In the genomic region with DNA sequence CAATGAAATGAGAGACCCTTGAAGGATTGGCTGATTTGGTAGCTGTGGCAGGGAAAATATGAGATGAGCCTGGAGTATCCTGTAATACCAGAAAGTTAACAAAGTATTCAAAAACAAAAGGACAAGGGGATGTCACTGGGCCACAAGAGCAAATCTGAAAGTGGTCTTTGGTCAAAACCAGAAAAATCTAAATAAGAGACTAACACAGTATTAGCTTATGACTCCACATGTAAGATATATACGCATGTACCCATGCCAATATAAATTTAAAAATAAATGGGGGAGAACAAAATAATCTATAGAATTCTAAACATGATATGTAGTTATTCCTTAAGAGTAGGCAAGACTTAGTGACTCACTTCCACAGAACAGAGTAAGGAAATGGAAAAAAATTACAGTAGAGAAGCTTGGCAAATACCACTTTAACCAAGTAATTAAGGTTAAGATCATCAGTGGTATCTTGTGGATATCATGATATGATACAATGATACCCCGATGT, we compare ENCODE assay signal across 25 cellular contexts. TPM values are rescaled to one million over a fixed set of nuclear protein-coding genes. Genes with fewer than 3 reads are reported as not detected.
DNase-seq lines count a peak whose midpoint lies in the region; ATAC-seq, FAIRE-seq and TF ChIP-seq lines count a peak whose summit lies in the region.
"Had no signal": no experiment of that assay in that cellular context is flagged by ENCODE, and none has a peak within 500 bp of the region (broad histone marks: within the 10 kb centered on the region; RNA-seq: fewer than 3 reads in every experiment).

No MANE protein-coding gene starts in this region.

- H2AFZ ChIP-seq in HepG2 (ENCODE audit: low read length) = no peak overlapping the region

- no peaks in the 10 kb centered on the region for H3K27me3 ChIP-seq in HepG2 (ENCODE audit: control insufficient read depth in 1 of 2, insufficient read depth in 2 of 2, low read length in 2 of 2)
- H3K27me3 ChIP-seq: BLaER1 treated with 17β-estradiol and CSF1 and Interleukin-3, amounts not matched to agents 10 nM and 100 nM had no signal

- POLR2A ChIA-PET in HepG2 (lab: Yijun Ruan, JAX) = no interaction called here

- no peak for FAIRE-seq in HepG2 (lab: Jason Lieb, UNC)
- FAIRE-seq: GM12878, K562 had no signal

- DNase-seq in activated T-cell treated with anti-CD3 and anti-CD28 coated beads, Interleukin-2, amount 50 U/mL, for 72 hours = no peak
- DNase-seq in activated T-cell treated with anti-CD3 and anti-CD28 coated beads for 4 hours (no peak), T-helper 17 cell (no peak), NCI-H2029 (lab: John Stamatoyannopoulos, UW) (no peak), HepG2 (ENCODE audit: low spot score) (no peak), ecto neural progenitor cell (ENCODE audit: low spot score) (no peak)
- DNase-seq in activated naive CD8-positive, alpha-beta T cell treated with anti-CD3 and anti-CD28 coated beads, Interleukin-2, amount 50 U/mL, for 24 hours = no peak
- DNase-seq in stimulated activated effector memory CD8-positive, alpha-beta T cell treated with anti-CD3 and anti-CD28 coated beads, Interleukin-12 subunit alpha, Interleukin-12 subunit beta, amount 100 ng/mL, for 72 hours (ENCODE audit: low spot score in 2 of 2) = no peak
- DNase-seq: Caco-2; CD4-positive, alpha-beta memory T cell; DMS 273 treated with DMSO at 0.1 percent for 48 hours; DMS79 treated with DMSO at 0.1 percent for 48 hours; H7; MM.1S; NCI-H1048; NCI-H1436; NCI-H187 treated with DMSO at 0.1 percent for 48 hours; NCI-H226; NCI-H510A treated with DMSO at 0.1 percent for 48 hours; NCI-H748 treated with DMSO at 0.1 percent for 48 hours; SIG-M5 had no signal

- in situ Hi-C loops in HepG2 (cut with HindIII; ENCODE audit: extremely low pct_ligation_motif_present, low pct_unique_long_range_greater_than_20kb) = no loop called here

- no peak overlapping the region for H3K27ac ChIP-seq in HepG2 (ENCODE audit: extremely low read length, insufficient read depth, low read length)
- H3K27ac ChIP-seq: BLaER1 treated with 17β-estradiol and CSF1 and Interleukin-3, amounts not matched to agents 10 nM and 100 nM had no signal

- H3K4me3 Mint-ChIP-seq in activated T-cell treated with anti-CD3 and anti-CD28 coated beads, Interleukin-2, amount 50 U/mL, for 72 hours = peak overlapping the region; percentile 2 to 18
- no peak overlapping the region for H3K4me3 Mint-ChIP-seq in T-helper 17 cell
- no peak overlapping the region for H3K4me3 Mint-ChIP-seq in activated naive CD8-positive, alpha-beta T cell treated with anti-CD3 and anti-CD28 coated beads, Interleukin-2, amount 50 U/mL, for 24 hours
- peak overlapping the region; percentile 8 for H3K4me3 Mint-ChIP-seq in stimulated activated effector memory CD8-positive, alpha-beta T cell treated with anti-CD3 and anti-CD28 coated beads, Interleukin-12 subunit alpha, Interleukin-12 subunit beta, amount 100 ng/mL, for 72 hours

- CTCF ChIA-PET in HepG2 (lab: Yijun Ruan, JAX; ENCODE audit: low intra/inter-chr PET ratio, low total read pairs) = no interaction called here

- peaks cover 8 to 16% of the 10 kb centered on the region in 2 donors for H3K9me3 Mint-ChIP-seq in activated T-cell treated with anti-CD3 and anti-CD28 coated beads, Interleukin-2, amount 50 U/mL, for 72 hours
- peaks cover 26% of the 10 kb centered on the region for H3K9me3 Mint-ChIP-seq in activated naive CD8-positive, alpha-beta T cell treated with anti-CD3 and anti-CD28 coated beads, Interleukin-2, amount 50 U/mL, for 24 hours
- H3K9me3 Mint-ChIP-seq in stimulated activated effector memory CD8-positive, alpha-beta T cell treated with anti-CD3 and anti-CD28 coated beads, Interleukin-12 subunit alpha, Interleukin-12 subunit beta, amount 100 ng/mL, for 72 hours = peaks cover 21% of the 10 kb centered on the region

- no peak for TF ChIP-seq CTCF in HepG2 (CRISPR knock-in tag; IDR thresholded peaks at IDR 0.05)

- intact Hi-C loops in HepG2 (cut with micrococcal nuclease; ENCODE audit: unreplicated experiment) = no loop called here

- peaks cover 7% of the 10 kb centered on the region for H3K4me1 ChIP-seq in HepG2 (ENCODE audit: insufficient read depth, low read length)
- H3K4me1 ChIP-seq: BLaER1 treated with 17β-estradiol and CSF1 and Interleukin-3, amounts not matched to agents 10 nM and 100 nM; Caco-2 had no signal

- TF ChIP-seq POLR2A in HepG2 (IDR thresholded peaks at IDR 0.05; ENCODE audit: insufficient read depth in 1 of 2, low read depth in 2 of 2, low read length in 2 of 2) = no peak

- peak overlapping the region; percentile 90 for H3K27ac Mint-ChIP-seq in activated T-cell treated with anti-CD3 and anti-CD28 coated beads, Interleukin-2, amount 50 U/mL, for 72 hours
- H3K27ac Mint-ChIP-seq in T-helper 17 cell = peak overlapping the region; percentile 49
- peak overlapping the region; percentile 79 for H3K27ac Mint-ChIP-seq in activated naive CD8-positive, alpha-beta T cell treated with anti-CD3 and anti-CD28 coated beads, Interleukin-2, amount 50 U/mL, for 24 hours
- H3K27ac Mint-ChIP-seq in stimulated activated effector memory CD8-positive, alpha-beta T cell treated with anti-CD3 and anti-CD28 coated beads, Interleukin-12 subunit alpha, Interleukin-12 subunit beta, amount 100 ng/mL, for 72 hours = peak overlapping the region; percentile 26
- H3K27ac Mint-ChIP-seq: CD4-positive, alpha-beta memory T cell had no signal

- H4K20me1 ChIP-seq in HepG2 (ENCODE audit: insufficient read depth, low read length) = no peaks in the 10 kb centered on the region

- no peaks in the 10 kb centered on the region for H3K79me2 ChIP-seq in HepG2 (ENCODE audit: insufficient read depth, low read length)

- H3K4me2 ChIP-seq in HepG2 (ENCODE audit: low read depth, low read length) = no peak overlapping the region
- H3K4me2 ChIP-seq: BLaER1 treated with 17β-estradiol and CSF1 and Interleukin-3, amounts not matched to agents 10 nM and 100 nM had no signal

- H3K4me3 ChIP-seq in HepG2 (replicated peaks in 1 of 3; ENCODE audit: insufficient read depth in 1 of 3, low read depth in 2 of 3, low read length in 3 of 3) = no peak overlapping the region
- H3K4me3 ChIP-seq: BLaER1 treated with 17β-estradiol and CSF1 and Interleukin-3, amounts not matched to agents 10 nM and 100 nM; GM12878; K562 had no signal

- no peaks in the 10 kb centered on the region for H3K36me3 ChIP-seq in HepG2 (replicated peaks in 1 of 2; ENCODE audit: control insufficient read depth in 1 of 2, insufficient read depth in 2 of 2, low read length in 2 of 2)

- ATAC-seq in activated T-cell treated with anti-CD3 and anti-CD28 coated beads, Interleukin-2, amount 50 U/mL, for 72 hours (replicated peaks in 1 of 2) = peak; percentile 24 to 47
- no peak for ATAC-seq in T-helper 17 cell
- peak; percentile 71 for ATAC-seq in activated naive CD8-positive, alpha-beta T cell treated with anti-CD3 and anti-CD28 coated beads, Interleukin-2, amount 50 U/mL, for 24 hours
- ATAC-seq in stimulated activated effector memory CD8-positive, alpha-beta T cell treated with anti-CD3 and anti-CD28 coated beads, Interleukin-12 subunit alpha, Interleukin-12 subunit beta, amount 100 ng/mL, for 72 hours = peak; percentile 61
- no peak for ATAC-seq in HepG2
- ATAC-seq: GM12878, K562, Panc1 had no signal

- no peaks in the 10 kb centered on the region for H3K9me3 ChIP-seq in T-helper 17 cell (ENCODE audit: control insufficient read depth, low read length, poor library complexity, severe bottlenecking)
- H3K9me3 ChIP-seq in HepG2 (ENCODE audit: low read length) = peaks cover 15% of the 10 kb centered on the region

- 56% methylated on average over 2 of the region's 2 CpGs for WGBS in HepG2 (ENCODE audit: low lambda C conversion rate)

- no peak overlapping the region for H3K9ac ChIP-seq in HepG2 (ENCODE audit: insufficient read depth, low read depth, low read length)
- H3K9ac ChIP-seq: BLaER1 treated with 17β-estradiol and CSF1 and Interleukin-3, amounts not matched to agents 10 nM and 100 nM had no signal

- H3K4me1 Mint-ChIP-seq in activated T-cell treated with anti-CD3 and anti-CD28 coated beads, Interleukin-2, amount 50 U/mL, for 72 hours (ENCODE audit: low read depth) = peaks cover 67% of the 10 kb centered on the region
- peaks cover 27% of the 10 kb centered on the region for H3K4me1 Mint-ChIP-seq in T-helper 17 cell
- peaks cover 85% of the 10 kb centered on the region for H3K4me1 Mint-ChIP-seq in activated naive CD8-positive, alpha-beta T cell treated with anti-CD3 and anti-CD28 coated beads, Interleukin-2, amount 50 U/mL, for 24 hours
- H3K4me1 Mint-ChIP-seq in stimulated activated effector memory CD8-positive, alpha-beta T cell treated with anti-CD3 and anti-CD28 coated beads, Interleukin-12 subunit alpha, Interleukin-12 subunit beta, amount 100 ng/mL, for 72 hours = peaks cover 77% of the 10 kb centered on the region

- BruUV-seq in HepG2 (replicated peaks; lab: Mats Ljungman, UMichigan) = no TSS peak

- TF ChIP-seq EP300 in HepG2 (IDR thresholded peaks at IDR 0.05; ENCODE audit: low read depth in 2 of 2, low read length in 2 of 2) = no peak
- TF ChIP-seq EP300 in HepG2 (CRISPR knock-in tag; IDR thresholded peaks at IDR 0.05; ENCODE audit: borderline replicate concordance) = no peak

- no peaks in the 10 kb centered on the region for H3K27me3 Mint-ChIP-seq in activated T-cell treated with anti-CD3 and anti-CD28 coated beads, Interleukin-2, amount 50 U/mL, for 72 hours (ENCODE audit: low read depth)
- no peaks in the 10 kb centered on the region for H3K27me3 Mint-ChIP-seq in T-helper 17 cell
- H3K27me3 Mint-ChIP-seq in activated naive CD8-positive, alpha-beta T cell treated with anti-CD3 and anti-CD28 coated beads, Interleukin-2, amount 50 U/mL, for 24 hours = no peaks in the 10 kb centered on the region
- H3K27me3 Mint-ChIP-seq: CD4-positive, alpha-beta memory T cell had no signal

- peaks cover 17 to 37% of the 10 kb centered on the region in 2 donors for H3K36me3 Mint-ChIP-seq in activated T-cell treated with anti-CD3 and anti-CD28 coated beads, Interleukin-2, amount 50 U/mL, for 72 hours (ENCODE audit: insufficient read depth in 2 of 2)
- peaks cover 10% of the 10 kb centered on the region for H3K36me3 Mint-ChIP-seq in T-helper 17 cell (ENCODE audit: low read depth)
- H3K36me3 Mint-ChIP-seq in activated naive CD8-positive, alpha-beta T cell treated with anti-CD3 and anti-CD28 coated beads, Interleukin-2, amount 50 U/mL, for 24 hours (ENCODE audit: low read depth) = peaks cover 38% of the 10 kb centered on the region
- peaks cover 13% of the 10 kb centered on the region for H3K36me3 Mint-ChIP-seq in stimulated activated effector memory CD8-positive, alpha-beta T cell treated with anti-CD3 and anti-CD28 coated beads, Interleukin-12 subunit alpha, Interleukin-12 subunit beta, amount 100 ng/mL, for 72 hours

- TF ChIP-seq RAD21 in HepG2 (CRISPR knock-in tag; IDR thresholded peaks at IDR 0.05) = no peak

RNA-seq across cellular contexts. Expression of a gene that starts 16.9 kb away (rescaled TPM):
- total RNA-seq in activated T-cell treated with anti-CD3 and anti-CD28 coated beads, Interleukin-2, amount 50 U/mL, for 72 hours = 10 to 100 TPM; 32.0 to 42.1 TPM
- total RNA-seq in T-helper 17 cell = 10 to 100 TPM; 88.9 to 97.6 TPM
- 0.66 and 1.2 TPM in 2 replicates for total RNA-seq in HepG2 (2016; rRNA removed; fragmentation: Illumina TruSeq; extraction: Trizol)
- total RNA-seq in HepG2 (2016; cell fraction: cytosol; rRNA removed; fragmentation: Illumina TruSeq; extraction: Trizol; ENCODE audit: low read depth) = 0.35 and 0.40 TPM in 2 replicates
- total RNA-seq in HepG2 (2016; cell fraction: insoluble cytoplasmic fraction; rRNA removed; fragmentation: Illumina TruSeq; extraction: Trizol) = 0.63 and 0.85 TPM in 2 replicates
- 0.19 and 0.24 TPM in 2 replicates for total RNA-seq in HepG2 (2016; cell fraction: membrane; rRNA removed; fragmentation: Illumina TruSeq; extraction: Trizol)
- 1.3 and 1.4 TPM in 2 replicates for total RNA-seq in HepG2 (2016; cell fraction: nucleus; rRNA removed; fragmentation: Illumina TruSeq; extraction: Trizol)
- 1.0 and 1.5 TPM in 2 replicates for polyA plus RNA-seq in HepG2 (2011; rRNA removed)
- 0.38 and 0.64 TPM in 2 replicates for polyA plus RNA-seq in HepG2 (2011; cell fraction: cytosol; rRNA removed)
- 1.6 and 1.8 TPM in 2 replicates for polyA plus RNA-seq in HepG2 (2011; cell fraction: nucleus; rRNA removed)
- polyA plus RNA-seq in HepG2 (2012) = 1.9 and 4.0 TPM in 2 replicates
- 0.11 and 0.14 TPM in 2 replicates for polyA plus RNA-seq in HepG2 (2016; cell fraction: cytosol; fragmentation: Illumina TruSeq; extraction: Trizol; ENCODE audit: low read depth)
- 0.47 and 0.63 TPM in 2 replicates for polyA plus RNA-seq in HepG2 (2016; cell fraction: insoluble cytoplasmic fraction; fragmentation: Illumina TruSeq; extraction: Trizol; ENCODE audit: low read depth)
- polyA plus RNA-seq in HepG2 (2016; cell fraction: membrane; fragmentation: Illumina TruSeq; extraction: Trizol; ENCODE audit: low read depth) = 0.07 and 0.13 TPM in 2 replicates
- polyA plus RNA-seq in HepG2 (2016; cell fraction: nucleus; fragmentation: Illumina TruSeq; extraction: Trizol; ENCODE audit: insufficient read depth, low read depth) = 0.59 and 0.63 TPM in 2 replicates
- polyA minus RNA-seq in HepG2 (2011; rRNA and poly(A)+ RNA removed; ENCODE audit: low replicate concordance) = 13.2 and 77.0 TPM in 2 replicates
- polyA minus RNA-seq in HepG2 (2011; cell fraction: cytosol; rRNA and poly(A)+ RNA removed) = 1.7 and 1.8 TPM in 2 replicates
- polyA minus RNA-seq in HepG2 (2011; cell fraction: nucleus; rRNA and poly(A)+ RNA removed) = 7.0 and 8.9 TPM in 2 replicates

Comparison
In these comparisons a context has a peak if more than half of its experiments do, and no peak if none do; other contexts are left out.
1. ATAC-seq: peak in activated T-cell treated with anti-CD3 and anti-CD28 coated beads, Interleukin-2, amount 50 U/mL, for 72 hours (2 of 2), activated naive CD8-positive, alpha-beta T cell treated with anti-CD3 and anti-CD28 coated beads, Interleukin-2, amount 50 U/mL, for 24 hours (single experiment) and stimulated activated effector memory CD8-positive, alpha-beta T cell treated with anti-CD3 and anti-CD28 coated beads, Interleukin-12 subunit alpha, Interleukin-12 subunit beta, amount 100 ng/mL, for 72 hours (single experiment); none in T-helper 17 cell (single experiment) and HepG2 (single experiment).
2. H3K27ac Mint-ChIP-seq: peak in every context shown above with its lines; median percentile 90 in activated T-cell treated with anti-CD3 and anti-CD28 coated beads, Interleukin-2, amount 50 U/mL, for 72 hours; 79 in activated naive CD8-positive, alpha-beta T cell treated with anti-CD3 and anti-CD28 coated beads, Interleukin-2, amount 50 U/mL, for 24 hours; 49 in T-helper 17 cell; 26 in stimulated activated effector memory CD8-positive, alpha-beta T cell treated with anti-CD3 and anti-CD28 coated beads, Interleukin-12 subunit alpha, Interleukin-12 subunit beta, amount 100 ng/mL, for 72 hours.
3. H3K4me3 Mint-ChIP-seq: peak in activated T-cell treated with anti-CD3 and anti-CD28 coated beads, Interleukin-2, amount 50 U/mL, for 72 hours (2 of 2) and stimulated activated effector memory CD8-positive, alpha-beta T cell treated with anti-CD3 and anti-CD28 coated beads, Interleukin-12 subunit alpha, Interleukin-12 subunit beta, amount 100 ng/mL, for 72 hours (single experiment); none in T-helper 17 cell (single experiment) and activated naive CD8-positive, alpha-beta T cell treated with anti-CD3 and anti-CD28 coated beads, Interleukin-2, amount 50 U/mL, for 24 hours (single experiment).
4. RNA of a gene that starts 16.9 kb away (total RNA-seq): 88.9 to 97.6 TPM in T-helper 17 cell and 32.0 to 42.1 TPM in activated T-cell treated with anti-CD3 and anti-CD28 coated beads, Interleukin-2, amount 50 U/mL, for 72 hours; 0.19 to 1.4 TPM in HepG2; every median in the first group is over 10 times any median in the second.